ENCODE assay signal across 10 cellular contexts in genomic region chr5:104540448-104540847, GRCh38.
A peak's percentile ranks its signal among the peaks of the same experiment; 100 is the strongest.
DNase-seq lines count a peak whose midpoint lies in the region; ATAC-seq and TF ChIP-seq lines count a peak whose summit lies in the region.
"Had no signal": no experiment of that assay in that cellular context is flagged by ENCODE, and none has a peak within 500 bp of the region (broad histone marks: within the 10 kb centered on the region; RNA-seq: fewer than 3 reads in every experiment).

No MANE protein-coding gene starts in this region.

- TF ChIP-seq CTCF in AG09319 (IDR thresholded peaks at IDR 0.05; ENCODE audit: low read depth, low read length), result no peak
- TF ChIP-seq CTCF in LNCaP clone FGC (IDR thresholded peaks at IDR 0.05; ENCODE audit: control insufficient read depth, extremely low read depth, insufficient read depth), result no peak

- no peak overlapping the region for H3K4me3 ChIP-seq in LNCaP clone FGC (ENCODE audit: low read depth, low read length)

- no peak for ATAC-seq in GM18517 (IDR thresholded peaks at IDR 0.05; ENCODE audit: unreplicated experiment)
- ATAC-seq: stimulated activated naive B cell treated with anti-CD40 and anti-IgM and Interleukin-4, amounts not matched to agents 10 μg/mL and 1 μg/mL and 100 μg/mL, for 72 hours had no signal

- peak; percentile 5 for DNase-seq in AG09319 (ENCODE audit: extremely low read depth, low read depth)
- DNase-seq in LNCaP clone FGC (ENCODE audit: low read depth), result peak; percentile 42
- peak; percentile 43 for DNase-seq in amniotic stem cell (lab: John Stamatoyannopoulos, UW)
- peak; percentile 50 for DNase-seq in kidney glomerular epithelial cell (lab: John Stamatoyannopoulos, UW)
- DNase-seq in occipital lobe (lab: John Stamatoyannopoulos, UW), result no peak
- DNase-seq in NK-92 (lab: John Stamatoyannopoulos, UW; ENCODE audit: unreplicated experiment), result no peak
- no peak for DNase-seq in T-helper 2 cell
- DNase-seq: NCI-H526; stimulated activated naive B cell treated with anti-CD40 and anti-IgM and Interleukin-4, amounts not matched to agents 10 μg/mL and 1 μg/mL and 100 μg/mL, for 72 hours had no signal

Comparison
In these comparisons a context has a peak if more than half of its experiments do, and no peak if none do; other contexts are left out.
1. DNase-seq: peak in AG09319 (single experiment), LNCaP clone FGC (single experiment), amniotic stem cell (single experiment) and kidney glomerular epithelial cell (single experiment); none in occipital lobe (single experiment), NK-92 (single experiment) and T-helper 2 cell (0 of 5).